Comparison of ENCODE assay signal across 20 cellular contexts in genomic region chr1:38038836-38039235, GRCh38. TPM values are rescaled to one million over a fixed set of nuclear protein-coding genes. Genes with fewer than 3 reads are reported as not detected.
DNase-seq lines count a peak whose midpoint lies in the region; ATAC-seq, FAIRE-seq and TF ChIP-seq lines count a peak whose summit lies in the region.
"Had no signal": no experiment of that assay in that cellular context is flagged by ENCODE, and none has a peak within 500 bp of the region (broad histone marks: within the 10 kb centered on the region; RNA-seq: fewer than 3 reads in every experiment).

No MANE protein-coding gene starts in this region.

- H3K4me1 Mint-ChIP-seq in brain: peaks cover 53% of the 10 kb centered on the region

- peak overlapping the region in 4 of 5 experiments; percentile 14 to 88 (median 74) for H3K27ac Mint-ChIP-seq in brain
- H3K27ac Mint-ChIP-seq: activated T-helper 1 cell treated with anti-CD3 and anti-CD28 coated beads, Interleukin-12 subunit alpha, Interleukin-12 subunit beta, Interleukin-2, Interleukin-4 antibody, amounts not matched to agents 30 ng/mL and 10 ng/mL and 1 ng/mL, durations not matched to agents 14 hours and 24 hours and 36 hours had no signal

- H3K36me3 ChIP-seq in BLaER1 treated with 17β-estradiol and CSF1 and Interleukin-3, amounts not matched to agents 10 nM and 100 nM: no peaks in the 10 kb centered on the region
- no peaks in the 10 kb centered on the region for H3K36me3 ChIP-seq in heart right ventricle
- no peaks in the 10 kb centered on the region for H3K36me3 ChIP-seq in suprapubic skin
- H3K36me3 ChIP-seq: BE2C, gastroesophageal sphincter, prostate gland, thyroid gland had no signal

- 72 to 79% methylated on average over 10 of the region's 10 CpGs for WGBS in heart right ventricle, 2 donors
- 49% methylated on average over 10 of the region's 10 CpGs for WGBS in suprapubic skin

- no peak for ATAC-seq in HG02884 (IDR thresholded peaks at IDR 0.05; ENCODE audit: unreplicated experiment)
- ATAC-seq in heart right ventricle: no peak
- ATAC-seq: gastroesophageal sphincter, K562 had no signal

- H3K4me2 ChIP-seq in BLaER1 treated with 17β-estradiol and CSF1 and Interleukin-3, amounts not matched to agents 10 nM and 100 nM: peak overlapping the region in 9 of 11 experiments; percentile 30 to 84 (median 64); a peak in 18 of 22 replicates

- H3K9me3 ChIP-seq in BLaER1 treated with 17β-estradiol and CSF1 and Interleukin-3, amounts not matched to agents 10 nM and 100 nM (replicated peaks in 1 of 11): no peaks in the 10 kb centered on the region
- no peaks in the 10 kb centered on the region for H3K9me3 ChIP-seq in heart right ventricle
- H3K9me3 ChIP-seq in suprapubic skin: no peaks in the 10 kb centered on the region
- H3K9me3 ChIP-seq: BE2C, gastroesophageal sphincter, prostate gland, thyroid gland had no signal

- no peak overlapping the region for H3K27ac ChIP-seq in BLaER1 treated with 17β-estradiol and CSF1 and Interleukin-3, amounts not matched to agents 10 nM and 100 nM
- H3K27ac ChIP-seq in heart right ventricle: no peak overlapping the region
- no peak overlapping the region for H3K27ac ChIP-seq in suprapubic skin
- H3K27ac ChIP-seq: gastroesophageal sphincter, prostate gland, thyroid gland had no signal

- no peak for FAIRE-seq in GM12892 (lab: Jason Lieb, UNC)
- FAIRE-seq: K562 had no signal

- peak overlapping the region in 4 of 5 experiments; percentile 29 to 55 (median 44) for H3K4me3 Mint-ChIP-seq in brain
- H3K4me3 Mint-ChIP-seq: activated T-helper 1 cell treated with anti-CD3 and anti-CD28 coated beads, Interleukin-12 subunit alpha, Interleukin-12 subunit beta, Interleukin-2, Interleukin-4 antibody, amounts not matched to agents 30 ng/mL and 10 ng/mL and 1 ng/mL, durations not matched to agents 14 hours and 24 hours and 36 hours had no signal

- peaks cover 50% of the 10 kb centered on the region for H3K27me3 Mint-ChIP-seq in brain

- peaks cover 8% of the 10 kb centered on the region for H3K36me3 Mint-ChIP-seq in brain

- peaks cover 0 to 7% (median 0%) of the 10 kb centered on the region in 5 experiments for H3K9me3 Mint-ChIP-seq in brain
- H3K9me3 Mint-ChIP-seq: activated T-helper 1 cell treated with anti-CD3 and anti-CD28 coated beads, Interleukin-12 subunit alpha, Interleukin-12 subunit beta, Interleukin-2, Interleukin-4 antibody, amounts not matched to agents 30 ng/mL and 10 ng/mL and 1 ng/mL, durations not matched to agents 14 hours and 24 hours and 36 hours had no signal

- no peak for TF ChIP-seq POLR2A in GM12892 (IDR thresholded peaks at IDR 0.05; ENCODE audit: low read depth, low read length)
- no peak for TF ChIP-seq POLR2A in suprapubic skin (IDR thresholded peaks at IDR 0.05)

- TF ChIP-seq EP300 in suprapubic skin (IDR thresholded peaks at IDR 0.05): no peak

- H3K4me1 ChIP-seq in BLaER1 treated with 17β-estradiol and CSF1 and Interleukin-3, amounts not matched to agents 10 nM and 100 nM: peaks cover 0 to 24% (median 20%) of the 10 kb centered on the region in 10 experiments; a peak in 16 of 20 replicates
- H3K4me1 ChIP-seq in heart right ventricle: peaks cover 0 to under 1% (median 0%) of the 10 kb centered on the region in 9 donors
- peaks cover 11% of the 10 kb centered on the region for H3K4me1 ChIP-seq in suprapubic skin
- H3K4me1 ChIP-seq: BE2C, prostate gland, thyroid gland had no signal

- peaks cover 0 to 29% (median 11%) of the 10 kb centered on the region in 11 experiments; a peak in 13 of 22 replicates for H4K20me1 ChIP-seq in BLaER1 treated with 17β-estradiol and CSF1 and Interleukin-3, amounts not matched to agents 10 nM and 100 nM

- TF ChIP-seq CTCF in brain (conservative IDR thresholded peaks at IDR 0.05) (no peak), heart right ventricle (IDR thresholded peaks at IDR 0.05) (no peak), suprapubic skin (IDR thresholded peaks at IDR 0.05) (no peak)

- peaks cover 32 to 39% (median 33%) of the 10 kb centered on the region in 11 experiments for H3K27me3 ChIP-seq in BLaER1 treated with 17β-estradiol and CSF1 and Interleukin-3, amounts not matched to agents 10 nM and 100 nM
- H3K27me3 ChIP-seq in heart right ventricle: peaks cover 14 to 52% (median 47%) of the 10 kb centered on the region in 7 donors
- H3K27me3 ChIP-seq in suprapubic skin: peaks cover 40% of the 10 kb centered on the region

- DNase-seq in LHCN-M2 (ENCODE audit: low read depth) (peak; percentile 66), myocyte (ENCODE audit: low read depth) (peak; percentile 56), heart right ventricle (no peak), GM12892 (ENCODE audit: insufficient read length) (no peak), suprapubic skin (ENCODE audit: low spot score in 2 of 2) (no peak)
- DNase-seq: activated CD4-positive, alpha-beta T cell treated with anti-CD3 and anti-CD28 coated beads, Interleukin-2, amount 50 U/mL, for 4 hours; aorta; BE2C; NCI-H146; NCI-H510A; RPMI8226; stimulated activated CD4-positive, alpha-beta T cell treated with anti-CD3 and anti-CD28 coated beads, Interleukin-15, amount 100 ng/mL, for 24 hours; thyroid gland had no signal

- intact Hi-C loops in heart right ventricle (cut with DNase I): loop anchor here in 3 of 10 donors (5.0 to 10.0 kb wide), 3 partner anchors 546 to 793 kb away; no protein-coding TSS in a partner anchor

- 0 out of 22 replicates have a peak overlapping the region, but pooled peaks of 1 of the 11 experiments have one; percentile 18 for H3K9ac ChIP-seq in BLaER1 treated with 17β-estradiol and CSF1 and Interleukin-3, amounts not matched to agents 10 nM and 100 nM

- no peak overlapping the region for H3K4me3 ChIP-seq in BLaER1 treated with 17β-estradiol and CSF1 and Interleukin-3, amounts not matched to agents 10 nM and 100 nM
- no peak overlapping the region for H3K4me3 ChIP-seq in heart right ventricle
- no peak overlapping the region for H3K4me3 ChIP-seq in suprapubic skin
- H3K4me3 ChIP-seq: gastroesophageal sphincter, K562, prostate gland, thyroid gland had no signal

RNA-seq across cellular contexts. Expression of gene POU3F1, which starts 7.8 kb away (rescaled TPM):
- total RNA-seq in LHCN-M2 (2014; rRNA removed) (not detected in 2 replicates), myocyte (0.21 and 0.52 TPM in 2 replicates), heart right ventricle (under 1 TPM in 2 of 10 donors, not detected in 8; 0.13 to 0.22 TPM), suprapubic skin (10 to 100 TPM in 3 of 4 donors, 1 to 10 TPM in 1; 8.8 to 28.5 (median 13.5) TPM)
- 0.04 TPM for polyA plus RNA-seq in LHCN-M2 (2012)
- polyA plus RNA-seq in brain (ENCODE audit: insufficient read depth, low read depth, low replicate concordance) (0.81 TPM), heart right ventricle (under 1 TPM in 1 of 2 donors, not detected in 1; 0.03 TPM)
- 0.35 TPM for polyA plus RNA-seq in myocyte (2012)
- 0.19 TPM for polyA plus RNA-seq in GM12892 (2012; ENCODE audit: missing spikeins)
- total RNA-seq: thyroid gland had no signal
- polyA plus RNA-seq: aorta, K562 had no signal

RNA-seq across cellular contexts. Expression of gene UTP11, which starts 26.3 kb away (rescaled TPM):
- 100 and 107 TPM in 2 replicates for total RNA-seq in LHCN-M2 (2014; rRNA removed)
- 33.8 TPM for polyA plus RNA-seq in LHCN-M2 (2012)
- 29.6 TPM for polyA plus RNA-seq in brain (ENCODE audit: insufficient read depth, low read depth, low replicate concordance)
- total RNA-seq in myocyte: 95.8 and 137 TPM in 2 replicates
- polyA plus RNA-seq in myocyte (2012): 25.9 TPM
- total RNA-seq in heart right ventricle: 10 to 100 TPM; 24.1 to 59.8 (median 37.1) TPM
- polyA plus RNA-seq in heart right ventricle: 10 to 100 TPM; 22.9 to 34.2 TPM
- 44.4 TPM for polyA plus RNA-seq in GM12892 (2012; ENCODE audit: missing spikeins)
- total RNA-seq in suprapubic skin: 10 to 100 TPM; 32.1 to 48.5 (median 39.5) TPM

RNA-seq across cellular contexts. Expression of gene FHL3, which starts 33.5 kb away (rescaled TPM):
- 37.3 and 39.0 TPM in 2 replicates for total RNA-seq in LHCN-M2 (2014; rRNA removed)
- 51.4 TPM for polyA plus RNA-seq in LHCN-M2 (2012)
- 12.8 TPM for polyA plus RNA-seq in brain (ENCODE audit: insufficient read depth, low read depth, low replicate concordance)
- total RNA-seq in myocyte: 42.2 and 70.1 TPM in 2 replicates
- polyA plus RNA-seq in myocyte (2012): 73.2 TPM
- 10 to 100 TPM in 3 of 10 donors, 1 to 10 TPM in 7; 5.8 to 23.8 (median 8.3) TPM for total RNA-seq in heart right ventricle
- 10 to 100 TPM; 11.6 to 14.9 TPM for polyA plus RNA-seq in heart right ventricle
- 9.3 TPM for polyA plus RNA-seq in GM12892 (2012; ENCODE audit: missing spikeins)
- total RNA-seq in suprapubic skin: 10 to 100 TPM; 19.1 to 46.4 (median 35.1) TPM

RNA-seq across cellular contexts. Expression of gene SF3A3, which starts 49.0 kb away (rescaled TPM):
- total RNA-seq in LHCN-M2 (2014; rRNA removed): 86.7 and 96.1 TPM in 2 replicates
- 63.9 TPM for polyA plus RNA-seq in LHCN-M2 (2012)
- polyA plus RNA-seq in brain (ENCODE audit: insufficient read depth, low read depth, low replicate concordance): 88.2 TPM
- total RNA-seq in myocyte: 43.2 and 50.2 TPM in 2 replicates
- 40.3 TPM for polyA plus RNA-seq in myocyte (2012)
- 10 to 100 TPM; 21.0 to 30.3 (median 27.1) TPM for total RNA-seq in heart right ventricle
- 10 to 100 TPM; 14.2 to 18.6 TPM for polyA plus RNA-seq in heart right ventricle
- 78.0 TPM for polyA plus RNA-seq in GM12892 (2012; ENCODE audit: missing spikeins)
- total RNA-seq in suprapubic skin: 10 to 100 TPM; 36.9 to 68.4 (median 43.6) TPM

Comparison
In these comparisons a context has a peak if more than half of its experiments do, and no peak if none do; other contexts are left out.
1. DNase-seq: peak in LHCN-M2 (single experiment) and myocyte (single experiment); none in heart right ventricle (0 of 2), GM12892 (single experiment) and suprapubic skin (0 of 2).